Comparison of ENCODE assay signal across 1 cellular context in the genomic region with DNA sequence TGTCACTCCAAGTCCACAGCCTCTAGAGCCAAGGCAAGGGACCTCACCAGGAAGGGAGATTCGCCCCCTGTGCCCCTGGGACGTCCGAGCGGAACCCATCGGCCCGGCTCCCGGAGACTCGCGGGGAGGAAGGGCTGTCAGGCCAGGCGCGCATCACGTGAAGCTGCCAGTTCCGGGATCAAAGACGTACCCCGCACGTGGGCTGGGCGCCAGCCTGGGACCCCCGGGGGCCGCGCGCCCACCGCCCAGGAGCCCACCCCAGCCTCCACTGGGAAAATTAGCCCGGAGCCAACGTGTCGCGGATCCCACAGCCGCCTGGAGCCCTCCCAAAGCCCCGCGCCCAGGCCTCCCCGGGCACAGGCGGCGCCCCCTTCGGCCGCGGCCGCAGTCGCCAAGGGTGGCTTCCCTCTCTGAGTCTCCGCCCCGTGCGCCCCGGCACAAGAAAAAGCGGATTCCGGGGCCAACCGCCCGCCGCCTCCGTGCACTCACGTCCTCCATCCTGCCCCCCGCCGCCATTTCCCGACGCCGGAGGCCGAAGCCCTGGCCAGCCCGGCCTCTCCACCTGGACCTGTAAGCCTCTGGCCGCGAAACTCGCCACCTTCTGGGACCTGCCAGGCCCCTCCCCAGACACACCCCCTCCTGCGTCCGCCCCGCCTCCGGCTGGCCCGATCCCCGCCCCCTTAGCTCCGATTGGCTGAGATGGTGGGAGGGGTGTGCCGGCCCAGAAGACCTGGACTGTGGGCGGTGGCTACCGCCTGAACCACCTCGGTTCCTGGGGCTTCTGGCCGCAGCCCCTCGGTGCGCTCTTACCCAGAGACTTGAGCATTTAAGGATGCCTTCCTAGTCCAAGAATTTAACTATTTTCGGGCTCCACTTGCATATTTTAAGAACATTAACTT.
TF ChIP-seq lines count a peak whose summit lies in the region.

A gene (minus strand): TSS at position 603 of the 899 bp plus-strand sequence. CDS start 87 bp downstream, at position 516.

TF ChIP-seq in K562, 482 proteins besides CTCF, POLR2A, EP300 and RAD21 (continued from another document and continues in another):
- TF ChIP-seq C11orf30 (IDR thresholded peaks at IDR 0.05; ENCODE audit: low read depth) = peak; percentile 42; the same call in 1 of the 2 replicates
- TF ChIP-seq ASH1L (IDR thresholded peaks at IDR 0.05; ENCODE audit: borderline replicate concordance, low read depth, partially characterized antibody) = no peak
- no peak for TF ChIP-seq SIRT6 (IDR thresholded peaks at IDR 0.05; ENCODE audit: low read depth, low read length)
- no peak for TF ChIP-seq ZNF668 (CRISPR knock-in tag; IDR thresholded peaks at IDR 0.05)
- TF ChIP-seq, protein P1, sequence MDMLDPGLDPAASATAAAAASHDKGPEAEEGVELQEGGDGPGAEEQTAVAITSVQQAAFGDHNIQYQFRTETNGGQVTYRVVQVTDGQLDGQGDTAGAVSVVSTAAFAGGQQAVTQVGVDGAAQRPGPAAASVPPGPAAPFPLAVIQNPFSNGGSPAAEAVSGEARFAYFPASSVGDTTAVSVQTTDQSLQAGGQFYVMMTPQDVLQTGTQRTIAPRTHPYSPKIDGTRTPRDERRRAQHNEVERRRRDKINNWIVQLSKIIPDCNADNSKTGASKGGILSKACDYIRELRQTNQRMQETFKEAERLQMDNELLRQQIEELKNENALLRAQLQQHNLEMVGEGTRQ (CRISPR knock-in tag; IDR thresholded peaks at IDR 0.05) = peak; percentile 93
- TF ChIP-seq, protein P2, sequence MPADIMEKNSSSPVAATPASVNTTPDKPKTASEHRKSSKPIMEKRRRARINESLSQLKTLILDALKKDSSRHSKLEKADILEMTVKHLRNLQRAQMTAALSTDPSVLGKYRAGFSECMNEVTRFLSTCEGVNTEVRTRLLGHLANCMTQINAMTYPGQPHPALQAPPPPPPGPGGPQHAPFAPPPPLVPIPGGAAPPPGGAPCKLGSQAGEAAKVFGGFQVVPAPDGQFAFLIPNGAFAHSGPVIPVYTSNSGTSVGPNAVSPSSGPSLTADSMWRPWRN (IDR thresholded peaks at IDR 0.05; ENCODE audit: low read depth) = no peak
- no peak for TF ChIP-seq SPI1 (IDR thresholded peaks at IDR 0.05; ENCODE audit: borderline replicate concordance, low read depth, low read length)
- no peak for TF ChIP-seq FOXJ3 (CRISPR knock-in tag; IDR thresholded peaks at IDR 0.05)
- TF ChIP-seq PTTG1 (tag; IDR thresholded peaks at IDR 0.05; ENCODE audit: low read depth) = no peak
- no peak for TF ChIP-seq SMARCA5 (IDR thresholded peaks at IDR 0.05)
- no peak for TF ChIP-seq ZNF316 (IDR thresholded peaks at IDR 0.05)
- peak; percentile 2; the same call in 1 of the 2 replicates for TF ChIP-seq EGR1 (conservative IDR thresholded peaks at IDR 0.05)
- TF ChIP-seq, protein P3, sequence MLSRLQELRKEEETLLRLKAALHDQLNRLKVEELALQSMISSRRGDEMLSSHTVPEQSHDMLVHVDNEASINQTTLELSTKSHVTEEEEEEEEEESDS (CRISPR knock-in tag; IDR thresholded peaks at IDR 0.05) = no peak
- TF ChIP-seq GATAD2B (IDR thresholded peaks at IDR 0.05; ENCODE audit: borderline replicate concordance) = peak; percentile 54; the same call in 1 of the 2 replicates
- TF ChIP-seq DDX20 (tag; IDR thresholded peaks at IDR 0.05; ENCODE audit: low read depth) = no peak
- TF ChIP-seq TEAD1 (CRISPR knock-in tag; IDR thresholded peaks at IDR 0.05) = 0 out of 4 replicates have a peak, but pooled peaks of 1 of the 2 experiments have one; percentile 24
- no peak for TF ChIP-seq KAT2B (IDR thresholded peaks at IDR 0.05; ENCODE audit: low read depth, low read length)
- TF ChIP-seq SUPT5H (IDR thresholded peaks at IDR 0.05) = peak; percentile 85
- no peak for TF ChIP-seq HDAC8 (tag; IDR thresholded peaks at IDR 0.05)
- TF ChIP-seq NFATC3 (IDR thresholded peaks at IDR 0.05) = no peak
- TF ChIP-seq ZC3H4 (CRISPR knock-in tag; IDR thresholded peaks at IDR 0.05; ENCODE audit: borderline replicate concordance) = no peak
- TF ChIP-seq PCBP1 (IDR thresholded peaks at IDR 0.05; ENCODE audit: low read depth, low read length, poor library complexity, severe bottlenecking) = peak; percentile 72
- TF ChIP-seq, protein P4, sequence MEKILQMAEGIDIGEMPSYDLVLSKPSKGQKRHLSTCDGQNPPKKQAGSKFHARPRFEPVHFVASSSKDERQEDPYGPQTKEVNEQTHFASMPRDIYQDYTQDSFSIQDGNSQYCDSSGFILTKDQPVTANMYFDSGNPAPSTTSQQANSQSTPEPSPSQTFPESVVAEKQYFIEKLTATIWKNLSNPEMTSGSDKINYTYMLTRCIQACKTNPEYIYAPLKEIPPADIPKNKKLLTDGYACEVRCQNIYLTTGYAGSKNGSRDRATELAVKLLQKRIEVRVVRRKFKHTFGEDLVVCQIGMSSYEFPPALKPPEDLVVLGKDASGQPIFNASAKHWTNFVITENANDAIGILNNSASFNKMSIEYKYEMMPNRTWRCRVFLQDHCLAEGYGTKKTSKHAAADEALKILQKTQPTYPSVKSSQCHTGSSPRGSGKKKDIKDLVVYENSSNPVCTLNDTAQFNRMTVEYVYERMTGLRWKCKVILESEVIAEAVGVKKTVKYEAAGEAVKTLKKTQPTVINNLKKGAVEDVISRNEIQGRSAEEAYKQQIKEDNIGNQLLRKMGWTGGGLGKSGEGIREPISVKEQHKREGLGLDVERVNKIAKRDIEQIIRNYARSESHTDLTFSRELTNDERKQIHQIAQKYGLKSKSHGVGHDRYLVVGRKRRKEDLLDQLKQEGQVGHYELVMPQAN (IDR thresholded peaks at IDR 0.05; ENCODE audit: borderline replicate concordance) = peak; percentile 91
- TF ChIP-seq MTF1 (CRISPR knock-in tag; IDR thresholded peaks at IDR 0.05; ENCODE audit: borderline replicate concordance) = no peak
- TF ChIP-seq, protein P5, sequence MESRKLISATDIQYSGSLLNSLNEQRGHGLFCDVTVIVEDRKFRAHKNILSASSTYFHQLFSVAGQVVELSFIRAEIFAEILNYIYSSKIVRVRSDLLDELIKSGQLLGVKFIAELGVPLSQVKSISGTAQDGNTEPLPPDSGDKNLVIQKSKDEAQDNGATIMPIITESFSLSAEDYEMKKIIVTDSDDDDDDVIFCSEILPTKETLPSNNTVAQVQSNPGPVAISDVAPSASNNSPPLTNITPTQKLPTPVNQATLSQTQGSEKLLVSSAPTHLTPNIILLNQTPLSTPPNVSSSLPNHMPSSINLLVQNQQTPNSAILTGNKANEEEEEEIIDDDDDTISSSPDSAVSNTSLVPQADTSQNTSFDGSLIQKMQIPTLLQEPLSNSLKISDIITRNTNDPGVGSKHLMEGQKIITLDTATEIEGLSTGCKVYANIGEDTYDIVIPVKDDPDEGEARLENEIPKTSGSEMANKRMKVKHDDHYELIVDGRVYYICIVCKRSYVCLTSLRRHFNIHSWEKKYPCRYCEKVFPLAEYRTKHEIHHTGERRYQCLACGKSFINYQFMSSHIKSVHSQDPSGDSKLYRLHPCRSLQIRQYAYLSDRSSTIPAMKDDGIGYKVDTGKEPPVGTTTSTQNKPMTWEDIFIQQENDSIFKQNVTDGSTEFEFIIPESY (CRISPR knock-in tag; IDR thresholded peaks at IDR 0.05) = peak; percentile 45; the same call in 1 of the 2 replicates
- TF ChIP-seq, protein P6, sequence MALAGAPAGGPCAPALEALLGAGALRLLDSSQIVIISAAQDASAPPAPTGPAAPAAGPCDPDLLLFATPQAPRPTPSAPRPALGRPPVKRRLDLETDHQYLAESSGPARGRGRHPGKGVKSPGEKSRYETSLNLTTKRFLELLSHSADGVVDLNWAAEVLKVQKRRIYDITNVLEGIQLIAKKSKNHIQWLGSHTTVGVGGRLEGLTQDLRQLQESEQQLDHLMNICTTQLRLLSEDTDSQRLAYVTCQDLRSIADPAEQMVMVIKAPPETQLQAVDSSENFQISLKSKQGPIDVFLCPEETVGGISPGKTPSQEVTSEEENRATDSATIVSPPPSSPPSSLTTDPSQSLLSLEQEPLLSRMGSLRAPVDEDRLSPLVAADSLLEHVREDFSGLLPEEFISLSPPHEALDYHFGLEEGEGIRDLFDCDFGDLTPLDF (CRISPR knock-in tag; IDR thresholded peaks at IDR 0.05) = peak; percentile 2; the same call in 1 of the 2 replicates
- no peak for TF ChIP-seq ZNF165 (CRISPR knock-in tag; IDR thresholded peaks at IDR 0.05; ENCODE audit: borderline replicate concordance)
- no peak for TF ChIP-seq ESRRB (CRISPR knock-in tag; IDR thresholded peaks at IDR 0.05; ENCODE audit: borderline replicate concordance)
- no peak for TF ChIP-seq SMC3 (conservative IDR thresholded peaks at IDR 0.05; ENCODE audit: insufficient read depth, low read depth, low read length)
- TF ChIP-seq ZKSCAN3 (CRISPR knock-in tag; IDR thresholded peaks at IDR 0.05) = no peak
- TF ChIP-seq BACH1 (tag; IDR thresholded peaks at IDR 0.05) = no peak
- peak; percentile 28 for TF ChIP-seq ATF7 (IDR thresholded peaks at IDR 0.05)
- TF ChIP-seq U2AF1 (optimal IDR thresholded peaks at IDR 0.05; ENCODE audit: low read depth, low read length) = peak; percentile 50
- TF ChIP-seq SIX5 (IDR thresholded peaks at IDR 0.05; ENCODE audit: borderline replicate concordance in 1 of 2, insufficient read depth in 1 of 2, low read depth in 1 of 2, low read length in 2 of 2) = no peak
- TF ChIP-seq ZNF785 (CRISPR knock-in tag; IDR thresholded peaks at IDR 0.05) = no peak
- TF ChIP-seq HIVEP1 (CRISPR knock-in tag; IDR thresholded peaks at IDR 0.05) = no peak
- TF ChIP-seq ZNF75A (CRISPR knock-in tag; IDR thresholded peaks at IDR 0.05) = no peak
- peak; percentile 7; the same call in 1 of the 2 replicates for TF ChIP-seq JUN (IDR thresholded peaks at IDR 0.05; ENCODE audit: borderline replicate concordance, low read depth, low read length)
- no peak; the same call in 1 of the 2 replicates for TF ChIP-seq JUN (CRISPR knock-in tag; IDR thresholded peaks at IDR 0.05; ENCODE audit: borderline replicate concordance)
- no peak for TF ChIP-seq BRD4 (IDR thresholded peaks at IDR 0.05)
- TF ChIP-seq ZC3H11A (IDR thresholded peaks at IDR 0.05; ENCODE audit: low read depth, low read length) = no peak
- TF ChIP-seq, protein P7, sequence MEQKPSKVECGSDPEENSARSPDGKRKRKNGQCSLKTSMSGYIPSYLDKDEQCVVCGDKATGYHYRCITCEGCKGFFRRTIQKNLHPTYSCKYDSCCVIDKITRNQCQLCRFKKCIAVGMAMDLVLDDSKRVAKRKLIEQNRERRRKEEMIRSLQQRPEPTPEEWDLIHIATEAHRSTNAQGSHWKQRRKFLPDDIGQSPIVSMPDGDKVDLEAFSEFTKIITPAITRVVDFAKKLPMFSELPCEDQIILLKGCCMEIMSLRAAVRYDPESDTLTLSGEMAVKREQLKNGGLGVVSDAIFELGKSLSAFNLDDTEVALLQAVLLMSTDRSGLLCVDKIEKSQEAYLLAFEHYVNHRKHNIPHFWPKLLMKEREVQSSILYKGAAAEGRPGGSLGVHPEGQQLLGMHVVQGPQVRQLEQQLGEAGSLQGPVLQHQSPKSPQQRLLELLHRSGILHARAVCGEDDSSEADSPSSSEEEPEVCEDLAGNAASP (IDR thresholded peaks at IDR 0.05) = no peak
- TF ChIP-seq NRF1 (conservative IDR thresholded peaks at IDR 0.05 in 1 of 2, IDR thresholded peaks at IDR 0.05 in 1 of 2) = peak; percentile 58 to 64
- TF ChIP-seq, protein P8, sequence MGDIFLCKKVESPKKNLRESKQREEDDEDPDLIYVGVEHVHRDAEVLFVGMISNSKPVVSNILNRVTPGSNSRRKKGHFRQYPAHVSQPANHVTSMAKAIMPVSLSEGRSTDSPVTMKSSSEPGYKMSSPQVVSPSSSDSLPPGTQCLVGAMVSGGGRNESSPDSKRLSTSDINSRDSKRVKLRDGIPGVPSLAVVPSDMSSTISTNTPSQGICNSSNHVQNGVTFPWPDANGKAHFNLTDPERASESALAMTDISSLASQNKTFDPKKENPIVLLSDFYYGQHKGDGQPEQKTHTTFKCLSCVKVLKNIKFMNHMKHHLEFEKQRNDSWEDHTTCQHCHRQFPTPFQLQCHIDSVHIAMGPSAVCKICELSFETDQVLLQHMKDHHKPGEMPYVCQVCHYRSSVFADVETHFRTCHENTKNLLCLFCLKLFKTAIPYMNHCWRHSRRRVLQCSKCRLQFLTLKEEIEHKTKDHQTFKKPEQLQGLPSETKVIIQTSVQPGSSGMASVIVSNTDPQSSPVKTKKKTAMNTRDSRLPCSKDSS (IDR thresholded peaks at IDR 0.05; ENCODE audit: low read depth, partially characterized antibody) = no peak
- no peak for TF ChIP-seq ZNF140 (CRISPR knock-in tag; IDR thresholded peaks at IDR 0.05)
- TF ChIP-seq TAF9B (IDR thresholded peaks at IDR 0.05; ENCODE audit: partially characterized antibody) = no peak
- no peak for TF ChIP-seq MIER1 (IDR thresholded peaks at IDR 0.05; ENCODE audit: low read depth)
- TF ChIP-seq, protein P9, sequence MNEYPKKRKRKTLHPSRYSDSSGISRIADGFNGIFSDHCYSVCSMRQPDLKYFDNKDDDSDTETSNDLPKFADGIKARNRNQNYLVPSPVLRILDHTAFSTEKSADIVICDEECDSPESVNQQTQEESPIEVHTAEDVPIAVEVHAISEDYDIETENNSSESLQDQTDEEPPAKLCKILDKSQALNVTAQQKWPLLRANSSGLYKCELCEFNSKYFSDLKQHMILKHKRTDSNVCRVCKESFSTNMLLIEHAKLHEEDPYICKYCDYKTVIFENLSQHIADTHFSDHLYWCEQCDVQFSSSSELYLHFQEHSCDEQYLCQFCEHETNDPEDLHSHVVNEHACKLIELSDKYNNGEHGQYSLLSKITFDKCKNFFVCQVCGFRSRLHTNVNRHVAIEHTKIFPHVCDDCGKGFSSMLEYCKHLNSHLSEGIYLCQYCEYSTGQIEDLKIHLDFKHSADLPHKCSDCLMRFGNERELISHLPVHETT (CRISPR knock-in tag; conservative IDR thresholded peaks at IDR 0.05 in 1 of 2, IDR thresholded peaks at IDR 0.05 in 1 of 2) = no peak
- TF ChIP-seq POLR2AphosphoS2 (IDR thresholded peaks at IDR 0.05; ENCODE audit: low read length) = no peak
- TF ChIP-seq ZFP30 (CRISPR knock-in tag; IDR thresholded peaks at IDR 0.05; ENCODE audit: borderline replicate concordance) = no peak
- no peak for TF ChIP-seq ZNF79 (CRISPR knock-in tag; IDR thresholded peaks at IDR 0.05; ENCODE audit: low read depth)
- no peak for TF ChIP-seq CREBBP (IDR thresholded peaks at IDR 0.05; ENCODE audit: low read depth, low read length)
- no peak for TF ChIP-seq CBX1 (IDR thresholded peaks at IDR 0.05; ENCODE audit: low read depth)
- TF ChIP-seq, protein P10, sequence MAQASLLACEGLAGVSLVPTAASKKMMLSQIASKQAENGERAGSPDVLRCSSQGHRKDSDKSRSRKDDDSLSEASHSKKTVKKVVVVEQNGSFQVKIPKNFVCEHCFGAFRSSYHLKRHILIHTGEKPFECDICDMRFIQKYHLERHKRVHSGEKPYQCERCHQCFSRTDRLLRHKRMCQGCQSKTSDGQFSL (CRISPR knock-in tag; IDR thresholded peaks at IDR 0.05) = 0 out of 2 replicates have a peak, but pooled peaks have one; percentile 21
- TF ChIP-seq, protein P10 (tag; IDR thresholded peaks at IDR 0.05) = no peak
- TF ChIP-seq GTF2A2 (tag; IDR thresholded peaks at IDR 0.05) = no peak
- TF ChIP-seq DPF2 (IDR thresholded peaks at IDR 0.05) = 0 out of 2 replicates have a peak, but pooled peaks have one; percentile 22
- no peak for TF ChIP-seq FOXP1 (CRISPR knock-in tag; IDR thresholded peaks at IDR 0.05)
